Comparison of ENCODE assay signal across 17 cellular contexts in the genomic region with DNA sequence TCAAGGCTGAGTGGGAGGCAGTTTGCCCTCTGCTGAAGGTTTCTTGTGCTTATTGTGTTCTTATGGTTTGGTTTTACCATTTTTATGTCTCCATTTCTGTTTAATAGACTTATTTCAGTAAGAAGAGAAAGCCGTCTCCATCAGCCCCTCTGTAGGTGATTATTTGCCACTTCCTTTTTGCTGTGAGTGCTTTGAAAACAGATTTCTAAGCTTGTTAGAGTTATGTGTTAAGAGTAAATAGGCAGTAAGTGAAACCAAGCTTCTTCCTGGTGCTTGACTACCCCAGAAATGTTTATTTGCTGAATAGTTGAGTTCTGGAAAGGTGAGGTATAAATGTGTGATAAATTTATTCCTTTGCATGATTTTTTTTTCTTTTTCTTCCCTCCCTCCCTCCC.
DNase-seq lines count a peak whose midpoint lies in the region; ATAC-seq and TF ChIP-seq lines count a peak whose summit lies in the region.
"Had no signal": no experiment of that assay in that cellular context is flagged by ENCODE, and none has a peak within 500 bp of the region (broad histone marks: within the 10 kb centered on the region; RNA-seq: fewer than 3 reads in every experiment).

No MANE protein-coding gene starts in this region.

- H3K4me2 ChIP-seq in GM23338: peak overlapping the region; percentile 51; the same call in 1 of the 2 replicates

- DNase-seq in GM23338 (ENCODE audit: low spot score) (no peak), natural killer cell (no peak), Calu3 (no peak)
- DNase-seq in activated naive CD8-positive, alpha-beta T cell treated with anti-CD3 and anti-CD28 coated beads, Interleukin-2, amount 50 U/mL, for 24 hours: no peak
- DNase-seq in activated CD8-positive, alpha-beta memory T cell treated with anti-CD3 and anti-CD28 coated beads, Interleukin-2, amount 50 U/mL, for 4 hours: no peak
- DNase-seq: CD8-positive, alpha-beta memory T cell; effector memory CD4-positive, alpha-beta T cell; mucosa of descending colon; NCI-H146; NCI-H524; T-helper 9 cell had no signal

- H3K79me2 ChIP-seq in ACC112 (ENCODE audit: control insufficient read depth, insufficient read depth, low read length, unreplicated experiment) (peaks cover 71% of the 10 kb centered on the region), GM23338 (replicated peaks; ENCODE audit: insufficient read depth) (peaks cover 97% of the 10 kb centered on the region)

- peak overlapping the region; percentile 50 for H3K4me3 ChIP-seq in ACC112 (ENCODE audit: low read depth, low read length)
- no peak overlapping the region for H3K4me3 ChIP-seq in GM23338
- H3K4me3 ChIP-seq: gastroesophageal sphincter, mucosa of descending colon had no signal

- CTCF ChIA-PET in Calu3 (lab: Charles Lee): interaction anchor here (0.6 to 1.4 kb wide), 2 partner anchors 10 to 98 kb away, joined by 3 to 4 read pairs; no protein-coding TSS in a partner anchor

- H3K4me1 ChIP-seq in ACC112 (ENCODE audit: control insufficient read depth, insufficient read depth, low read length, unreplicated experiment): peaks cover 54% of the 10 kb centered on the region
- H3K4me1 ChIP-seq in GM23338 (ENCODE audit: insufficient read depth): peaks cover 89% of the 10 kb centered on the region

- H3K4me3 Mint-ChIP-seq in GM23338 (no peak overlapping the region), natural killer cell (no peak overlapping the region), Calu3 (ENCODE audit: low read depth, unreplicated experiment) (no peak overlapping the region)
- H3K4me3 Mint-ChIP-seq in activated naive CD8-positive, alpha-beta T cell treated with anti-CD3 and anti-CD28 coated beads, Interleukin-2, amount 50 U/mL, for 24 hours: no peak overlapping the region
- H3K4me3 Mint-ChIP-seq: stimulated activated memory B cell treated with anti-CD40 and anti-IgM and Interleukin-4, amounts not matched to agents 10 μg/mL and 1 μg/mL and 100 μg/mL, for 72 hours had no signal

- H3K9me2 ChIP-seq in GM23338 (ENCODE audit: insufficient read depth): no peaks in the 10 kb centered on the region

- H3K36me3 ChIP-seq in ACC112 (ENCODE audit: insufficient read depth, low read length) (no peaks in the 10 kb centered on the region), GM23338 (ENCODE audit: insufficient read depth) (no peaks in the 10 kb centered on the region)
- H3K36me3 ChIP-seq: gastroesophageal sphincter had no signal

- H3K27ac ChIP-seq in ACC112 (ENCODE audit: low read depth, low read length) (peak overlapping the region; percentile 69), GM23338 (ENCODE audit: low read depth) (peak overlapping the region; percentile 55; the same call in 1 of the 2 replicates)
- H3K27ac ChIP-seq: RWPE1 had no signal

- BruUV-seq in Calu3 (replicated peaks; lab: Mats Ljungman, UMichigan): no TSS peak

- no peak for ATAC-seq in GM23338
- no peak for ATAC-seq in activated naive CD8-positive, alpha-beta T cell treated with anti-CD3 and anti-CD28 coated beads, Interleukin-2, amount 50 U/mL, for 24 hours
- peak; percentile 28 to 74 (median 66) for ATAC-seq in natural killer cell
- no peak for ATAC-seq in HG03095 (IDR thresholded peaks at IDR 0.05; ENCODE audit: unreplicated experiment)
- no peak for ATAC-seq in HG02623 (IDR thresholded peaks at IDR 0.05; ENCODE audit: unreplicated experiment)
- ATAC-seq: gastroesophageal sphincter; mucosa of descending colon; stimulated activated memory B cell treated with anti-CD40 and anti-IgM and Interleukin-4, amounts not matched to agents 10 μg/mL and 1 μg/mL and 100 μg/mL, for 72 hours had no signal

- intact Hi-C loops in natural killer cell (cut with micrococcal nuclease): no loop called here
- intact Hi-C loops in Calu3 (cut with micrococcal nuclease; ENCODE audit: unreplicated experiment): no loop called here

- peak overlapping the region; percentile 26; the same call in 1 of the 2 replicates for H3K27ac Mint-ChIP-seq in GM23338
- H3K27ac Mint-ChIP-seq in activated naive CD8-positive, alpha-beta T cell treated with anti-CD3 and anti-CD28 coated beads, Interleukin-2, amount 50 U/mL, for 24 hours: peak overlapping the region; percentile 17
- peak overlapping the region; percentile 60 to 87 for H3K27ac Mint-ChIP-seq in natural killer cell
- no peak overlapping the region for H3K27ac Mint-ChIP-seq in Calu3 (ENCODE audit: unreplicated experiment)
- H3K27ac Mint-ChIP-seq: stimulated activated memory B cell treated with anti-CD40 and anti-IgM and Interleukin-4, amounts not matched to agents 10 μg/mL and 1 μg/mL and 100 μg/mL, for 72 hours had no signal

- H3K27me3 ChIP-seq in ACC112 (ENCODE audit: insufficient read depth, low read length) (no peaks in the 10 kb centered on the region), GM23338 (ENCODE audit: insufficient read depth) (no peaks in the 10 kb centered on the region)
- H3K27me3 ChIP-seq: gastroesophageal sphincter had no signal

- H3K4me1 Mint-ChIP-seq in GM23338: peaks cover 78% of the 10 kb centered on the region
- H3K4me1 Mint-ChIP-seq in activated naive CD8-positive, alpha-beta T cell treated with anti-CD3 and anti-CD28 coated beads, Interleukin-2, amount 50 U/mL, for 24 hours: peaks cover 33% of the 10 kb centered on the region
- H3K4me1 Mint-ChIP-seq in natural killer cell: peaks cover 33 to 36% of the 10 kb centered on the region in 2 donors
- H3K4me1 Mint-ChIP-seq in Calu3 (ENCODE audit: low read depth, unreplicated experiment): peaks cover 39% of the 10 kb centered on the region

- peaks cover 33% of the 10 kb centered on the region; the same call in 1 of the 2 replicates for H4K20me1 ChIP-seq in GM23338 (replicated peaks; ENCODE audit: insufficient read depth)

- H3F3A ChIP-seq in GM23338 (replicated peaks; ENCODE audit: low read depth): no peaks in the 10 kb centered on the region

- no peaks in the 10 kb centered on the region for H3K36me3 Mint-ChIP-seq in GM23338 (ENCODE audit: low read depth)
- H3K36me3 Mint-ChIP-seq in activated naive CD8-positive, alpha-beta T cell treated with anti-CD3 and anti-CD28 coated beads, Interleukin-2, amount 50 U/mL, for 24 hours (ENCODE audit: low read depth): no peaks in the 10 kb centered on the region
- no peaks in the 10 kb centered on the region for H3K36me3 Mint-ChIP-seq in natural killer cell
- peaks cover 12% of the 10 kb centered on the region for H3K36me3 Mint-ChIP-seq in Calu3 (ENCODE audit: insufficient read depth, unreplicated experiment)
- H3K36me3 Mint-ChIP-seq: CD8-positive, alpha-beta memory T cell; stimulated activated memory B cell treated with anti-CD40 and anti-IgM and Interleukin-4, amounts not matched to agents 10 μg/mL and 1 μg/mL and 100 μg/mL, for 72 hours had no signal

- H3K9me3 Mint-ChIP-seq in GM23338: no peaks in the 10 kb centered on the region
- no peaks in the 10 kb centered on the region for H3K9me3 Mint-ChIP-seq in activated naive CD8-positive, alpha-beta T cell treated with anti-CD3 and anti-CD28 coated beads, Interleukin-2, amount 50 U/mL, for 24 hours
- H3K9me3 Mint-ChIP-seq in natural killer cell: no peaks in the 10 kb centered on the region
- no peaks in the 10 kb centered on the region for H3K9me3 Mint-ChIP-seq in Calu3 (ENCODE audit: low read depth, unreplicated experiment)
- H3K9me3 Mint-ChIP-seq: CD8-positive, alpha-beta memory T cell; stimulated activated memory B cell treated with anti-CD40 and anti-IgM and Interleukin-4, amounts not matched to agents 10 μg/mL and 1 μg/mL and 100 μg/mL, for 72 hours had no signal

- H2AFZ ChIP-seq in ACC112 (ENCODE audit: low read length, unreplicated experiment) (peak overlapping the region; percentile 40), GM23338 (no peak overlapping the region)

- TF ChIP-seq CTCF in GM23338 (conservative IDR thresholded peaks at IDR 0.05; ENCODE audit: low read depth in 2 of 2): no peak
- TF ChIP-seq CTCF in natural killer cell (IDR thresholded peaks at IDR 0.05): no peak
- no peak for TF ChIP-seq CTCF in Calu3 (IDR thresholded peaks at IDR 0.05; ENCODE audit: unreplicated experiment)

- H3K27me3 Mint-ChIP-seq in GM23338 (ENCODE audit: insufficient read depth, low read depth, poor library complexity) (peaks cover 6% of the 10 kb centered on the region), natural killer cell (ENCODE audit: low read depth in 2 of 2) (no peaks in the 10 kb centered on the region), Calu3 (ENCODE audit: unreplicated experiment) (no peaks in the 10 kb centered on the region)
- H3K27me3 Mint-ChIP-seq in activated naive CD8-positive, alpha-beta T cell treated with anti-CD3 and anti-CD28 coated beads, Interleukin-2, amount 50 U/mL, for 24 hours: no peaks in the 10 kb centered on the region
- H3K27me3 Mint-ChIP-seq: stimulated activated memory B cell treated with anti-CD40 and anti-IgM and Interleukin-4, amounts not matched to agents 10 μg/mL and 1 μg/mL and 100 μg/mL, for 72 hours had no signal

TF ChIP-seq in GM23338, 12 proteins besides CTCF, POLR2A, EP300 and RAD21 (continues in another document):
- TF ChIP-seq, protein P1, sequence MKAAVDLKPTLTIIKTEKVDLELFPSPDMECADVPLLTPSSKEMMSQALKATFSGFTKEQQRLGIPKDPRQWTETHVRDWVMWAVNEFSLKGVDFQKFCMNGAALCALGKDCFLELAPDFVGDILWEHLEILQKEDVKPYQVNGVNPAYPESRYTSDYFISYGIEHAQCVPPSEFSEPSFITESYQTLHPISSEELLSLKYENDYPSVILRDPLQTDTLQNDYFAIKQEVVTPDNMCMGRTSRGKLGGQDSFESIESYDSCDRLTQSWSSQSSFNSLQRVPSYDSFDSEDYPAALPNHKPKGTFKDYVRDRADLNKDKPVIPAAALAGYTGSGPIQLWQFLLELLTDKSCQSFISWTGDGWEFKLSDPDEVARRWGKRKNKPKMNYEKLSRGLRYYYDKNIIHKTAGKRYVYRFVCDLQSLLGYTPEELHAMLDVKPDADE (IDR thresholded peaks at IDR 0.05): no peak
- TF ChIP-seq NANOG (IDR thresholded peaks at IDR 0.05; ENCODE audit: borderline replicate concordance) (no peak), POLR2AphosphoS5 (IDR thresholded peaks at IDR 0.05; ENCODE audit: low read depth) (no peak)

Comparison
In these comparisons a context has a peak if more than half of its experiments do, and no peak if none do; other contexts are left out.
1. ATAC-seq: peak in natural killer cell (3 of 3); none in GM23338 (single experiment), activated naive CD8-positive, alpha-beta T cell treated with anti-CD3 and anti-CD28 coated beads, Interleukin-2, amount 50 U/mL, for 24 hours (single experiment), HG03095 (single experiment) and HG02623 (single experiment).